9 cellular contexts compared by ENCODE assay signal in genomic region chr11:59938132-59938531, GRCh38. TPM values are rescaled to one million over a fixed set of nuclear protein-coding genes. Genes with fewer than 3 reads are reported as not detected.
"Had no signal": no experiment of that assay in that cellular context is flagged by ENCODE, and none has a peak within 500 bp of the region (broad histone marks: within the 10 kb centered on the region; RNA-seq: fewer than 3 reads in every experiment).

A gene with protein sequence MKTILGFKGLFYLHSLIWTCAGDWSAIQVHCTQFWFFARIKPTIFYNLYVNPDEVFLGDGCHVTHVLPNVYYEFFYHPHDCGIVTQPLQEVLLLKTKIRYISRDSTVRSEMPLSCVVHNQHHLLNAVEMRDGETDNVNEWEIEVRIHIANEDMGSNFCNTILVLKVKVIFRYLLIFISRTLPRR (plus strand): TSS chr11:59938432. CDS start chr11:59938455, 23 bp downstream.

- FAIRE-seq: G401.6, GM12878, GM12891, GM12892, GM18507, GM19239 had no signal

- ATAC-seq: GM12878 had no signal

- H3K4me3 ChIP-seq: GM12878 had no signal

- DNase-seq: GDM1, GF-D8 had no signal

RNA-seq across cellular contexts. Expression of the gene that starts here (rescaled TPM):
- total RNA-seq: G401, GM12878 had no signal
- polyA plus RNA-seq: GM12878 had no signal
